9 cellular contexts compared by ENCODE assay signal in the genomic region with DNA sequence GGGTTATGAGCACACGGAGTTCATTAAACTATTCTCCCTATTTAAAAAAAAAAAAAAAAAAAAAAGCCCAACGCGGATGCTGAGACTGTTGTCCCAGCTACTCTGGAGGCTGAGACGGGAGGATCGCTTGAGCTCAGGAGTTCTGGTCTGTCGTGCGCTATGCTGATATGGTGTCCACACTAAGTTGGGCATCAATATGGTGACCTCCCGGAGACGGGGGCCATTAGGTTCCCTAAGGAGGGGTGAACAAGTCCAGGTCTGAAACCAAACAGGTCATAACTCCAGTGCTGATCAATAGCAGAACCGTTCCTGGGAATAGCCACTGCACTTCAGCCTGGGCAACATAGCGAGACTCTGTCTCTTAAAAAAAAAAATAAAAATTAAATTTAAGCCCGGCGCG. TPM values are rescaled to one million over a fixed set of nuclear protein-coding genes. Genes with fewer than 3 reads are reported as not detected.
A peak's percentile ranks its signal among the peaks of the same experiment; 100 is the strongest.
DNase-seq lines count a peak whose midpoint lies in the region; ATAC-seq and TF ChIP-seq lines count a peak whose summit lies in the region.
"Had no signal": no experiment of that assay in that cellular context is flagged by ENCODE, and none has a peak within 500 bp of the region (broad histone marks: within the 10 kb centered on the region; RNA-seq: fewer than 3 reads in every experiment).

No MANE protein-coding gene starts in this region.

- no peak overlapping the region for H3K9ac ChIP-seq in skeletal muscle satellite cell (ENCODE audit: low read depth, low read length)

- H3K27ac ChIP-seq in psoas muscle: no peak overlapping the region

- WGBS in psoas muscle, 3 donors: 65 to 67% (median 65%) methylated on average over 14 of the region's 14 CpGs

- peaks cover 41% of the 10 kb centered on the region for H3K27me3 Mint-ChIP-seq in HFFc6 (ENCODE audit: insufficient read depth)
- H3K27me3 Mint-ChIP-seq in activated CD8-positive, alpha-beta memory T cell treated with anti-CD3 and anti-CD28 coated beads, Interleukin-2, amount 10 ng/mL, durations not matched to agents 7 days and 5 days: peaks cover 46% of the 10 kb centered on the region

- no peaks in the 10 kb centered on the region for H3K27me3 ChIP-seq in skeletal muscle satellite cell (ENCODE audit: control insufficient read depth, insufficient read depth, low read length)
- peaks cover 0 to 28% (median 5%) of the 10 kb centered on the region in 3 donors for H3K27me3 ChIP-seq in psoas muscle (ENCODE audit: insufficient read depth in 3 of 3, low read length in 2 of 3)

- H3K4me2 ChIP-seq in skeletal muscle satellite cell (ENCODE audit: low read length): peak overlapping the region; percentile 88

- intact Hi-C loops in psoas muscle (cut with DNase I): no loop called here

- no peak for ATAC-seq in activated CD8-positive, alpha-beta memory T cell treated with anti-CD3 and anti-CD28 coated beads, Interleukin-2, amount 10 ng/mL, durations not matched to agents 7 days and 5 days
- ATAC-seq in GM21529 (IDR thresholded peaks at IDR 0.05; ENCODE audit: unreplicated experiment): no peak
- ATAC-seq in psoas muscle: no peak

- H3K27ac Mint-ChIP-seq in HFFc6: no peak overlapping the region
- H3K27ac Mint-ChIP-seq in activated CD8-positive, alpha-beta memory T cell treated with anti-CD3 and anti-CD28 coated beads, Interleukin-2, amount 10 ng/mL, durations not matched to agents 7 days and 5 days: no peak overlapping the region

- peak overlapping the region; percentile 56 for H3K4me3 ChIP-seq in fibroblast of villous mesenchyme (ENCODE audit: low read depth, low read length)
- H3K4me3 ChIP-seq in skeletal muscle satellite cell (ENCODE audit: low read length): peak overlapping the region; percentile 68
- no peak overlapping the region for H3K4me3 ChIP-seq in psoas muscle

- H3K4me1 Mint-ChIP-seq in HFFc6 (ENCODE audit: low read depth): peaks cover 8% of the 10 kb centered on the region
- peaks cover 8% of the 10 kb centered on the region for H3K4me1 Mint-ChIP-seq in activated CD8-positive, alpha-beta memory T cell treated with anti-CD3 and anti-CD28 coated beads, Interleukin-2, amount 10 ng/mL, durations not matched to agents 7 days and 5 days

- H3K9me3 Mint-ChIP-seq in HFFc6: no peaks in the 10 kb centered on the region
- no peaks in the 10 kb centered on the region for H3K9me3 Mint-ChIP-seq in activated CD8-positive, alpha-beta memory T cell treated with anti-CD3 and anti-CD28 coated beads, Interleukin-2, amount 10 ng/mL, durations not matched to agents 7 days and 5 days (ENCODE audit: low read depth)

- no peaks in the 10 kb centered on the region for H3K9me3 ChIP-seq in skeletal muscle satellite cell (replicated peaks; ENCODE audit: low read length)
- no peaks in the 10 kb centered on the region for H3K9me3 ChIP-seq in psoas muscle

- CTCF ChIA-PET in activated CD8-positive, alpha-beta memory T cell treated with anti-CD3 and anti-CD28 coated beads, Interleukin-2, amount 10 ng/mL, durations not matched to agents 7 days and 5 days (lab: Charles Lee): interaction anchor here (0.7 to 8.8 kb wide), 13 partner anchors 9 to 103 kb away, joined by 3 to 58 read pairs (median 7); a partner anchor contains a TSS

- no peaks in the 10 kb centered on the region for H3K4me1 ChIP-seq in skeletal muscle satellite cell (ENCODE audit: control insufficient read depth, insufficient read depth, low read length)
- no peaks in the 10 kb centered on the region for H3K4me1 ChIP-seq in psoas muscle

- H3K4me3 Mint-ChIP-seq in HFFc6: peak overlapping the region; percentile 88
- H3K4me3 Mint-ChIP-seq in activated CD8-positive, alpha-beta memory T cell treated with anti-CD3 and anti-CD28 coated beads, Interleukin-2, amount 10 ng/mL, durations not matched to agents 7 days and 5 days: peak overlapping the region; percentile 83

- H3K36me3 ChIP-seq in skeletal muscle satellite cell (ENCODE audit: insufficient read depth, low read length) (no peaks in the 10 kb centered on the region), psoas muscle (ENCODE audit: insufficient read depth in 1 of 2, low read depth in 1 of 2) (no peaks in the 10 kb centered on the region)

- H3K36me3 Mint-ChIP-seq in HFFc6 (ENCODE audit: low read depth): no peaks in the 10 kb centered on the region
- no peaks in the 10 kb centered on the region for H3K36me3 Mint-ChIP-seq in activated CD8-positive, alpha-beta memory T cell treated with anti-CD3 and anti-CD28 coated beads, Interleukin-2, amount 10 ng/mL, durations not matched to agents 7 days and 5 days

- DNase-seq in HFFc6: no peak
- peak; percentile 34 for DNase-seq in activated CD8-positive, alpha-beta memory T cell treated with anti-CD3 and anti-CD28 coated beads, Interleukin-2, amount 10 ng/mL, durations not matched to agents 7 days and 5 days
- no peak for DNase-seq in fibroblast of villous mesenchyme (ENCODE audit: low read depth)
- DNase-seq in DMS 273 treated with DMSO at 0.1 percent for 48 hours (lab: John Stamatoyannopoulos, UW): no peak
- no peak for DNase-seq in NCI-H748 (lab: John Stamatoyannopoulos, UW; ENCODE audit: unreplicated experiment)
- DNase-seq in psoas muscle: no peak
- DNase-seq: SHP77 treated with DMSO at 0.1 percent for 48 hours had no signal

- TF ChIP-seq CTCF in HFFc6 (IDR thresholded peaks at IDR 0.05): no peak
- TF ChIP-seq CTCF in fibroblast of villous mesenchyme (IDR thresholded peaks at IDR 0.05; ENCODE audit: insufficient read depth, low read depth, low read length): no peak
- no peak for TF ChIP-seq CTCF in psoas muscle (IDR thresholded peaks at IDR 0.05)

RNA-seq across cellular contexts. Expression of a gene that starts 12.9 kb away (rescaled TPM):
- 1 to 10 TPM in 3 of 6 experiments, under 1 TPM in 3; 0.64 to 1.1 (median 0.85) TPM for total RNA-seq in HFFc6 (2021; fragmentation: NEBNext Ultra II Directional; extraction: Animal tissue kit (Norgen Biotek cat#: 25700))
- total RNA-seq in activated CD8-positive, alpha-beta memory T cell treated with anti-CD3 and anti-CD28 coated beads, Interleukin-2, amount 10 ng/mL, durations not matched to agents 7 days and 5 days: not detected
- 0.43 and 1.3 TPM in 2 replicates for total RNA-seq in fibroblast of villous mesenchyme
- total RNA-seq in skeletal muscle satellite cell (2012; rRNA removed): 0.44 and 2.5 TPM in 2 replicates
- total RNA-seq in psoas muscle: under 1 TPM; 0.15 to 0.69 (median 0.49) TPM
- under 1 TPM; 0.27 to 0.77 (median 0.36) TPM for polyA plus RNA-seq in psoas muscle

RNA-seq across cellular contexts. Expression of a gene that starts 29.2 kb away (rescaled TPM):
- total RNA-seq in HFFc6 (2021; fragmentation: NEBNext Ultra II Directional; extraction: Animal tissue kit (Norgen Biotek cat#: 25700)): 100 to 1,000 TPM in 3 of 6 experiments, 10 to 100 TPM in 3; 91.6 to 129 (median 103) TPM
- 10 to 100 TPM; 39.2 to 58.1 TPM for total RNA-seq in activated CD8-positive, alpha-beta memory T cell treated with anti-CD3 and anti-CD28 coated beads, Interleukin-2, amount 10 ng/mL, durations not matched to agents 7 days and 5 days
- total RNA-seq in fibroblast of villous mesenchyme (22.9 and 35.4 TPM in 2 replicates), psoas muscle (10 to 100 TPM; 46.7 to 70.7 (median 54.7) TPM)
- 20.8 and 28.6 TPM in 2 replicates for total RNA-seq in skeletal muscle satellite cell (2012; rRNA removed)
- 10 to 100 TPM; 31.9 to 70.5 (median 34.2) TPM for polyA plus RNA-seq in psoas muscle

RNA-seq across cellular contexts. Expression of a gene that starts 29.8 kb away (rescaled TPM):
- under 1 TPM in 3 of 6 experiments, not detected in 3; 0.22 to 0.66 (median 0.57) TPM for total RNA-seq in HFFc6 (2021; fragmentation: NEBNext Ultra II Directional; extraction: Animal tissue kit (Norgen Biotek cat#: 25700))
- not detected for total RNA-seq in activated CD8-positive, alpha-beta memory T cell treated with anti-CD3 and anti-CD28 coated beads, Interleukin-2, amount 10 ng/mL, durations not matched to agents 7 days and 5 days
- 0.97 TPM in 1 of 2 replicates, not detected in the other for total RNA-seq in fibroblast of villous mesenchyme
- 1.3 TPM in 1 of 2 replicates, not detected in the other for total RNA-seq in skeletal muscle satellite cell (2012; rRNA removed)
- total RNA-seq in psoas muscle: under 1 TPM in 2 of 4 donors, not detected in 2; 0.22 to 0.53 TPM
- polyA plus RNA-seq in psoas muscle: under 1 TPM; 0.10 to 0.70 (median 0.38) TPM
